26 cellular contexts compared by ENCODE assay signal in the genomic region with DNA sequence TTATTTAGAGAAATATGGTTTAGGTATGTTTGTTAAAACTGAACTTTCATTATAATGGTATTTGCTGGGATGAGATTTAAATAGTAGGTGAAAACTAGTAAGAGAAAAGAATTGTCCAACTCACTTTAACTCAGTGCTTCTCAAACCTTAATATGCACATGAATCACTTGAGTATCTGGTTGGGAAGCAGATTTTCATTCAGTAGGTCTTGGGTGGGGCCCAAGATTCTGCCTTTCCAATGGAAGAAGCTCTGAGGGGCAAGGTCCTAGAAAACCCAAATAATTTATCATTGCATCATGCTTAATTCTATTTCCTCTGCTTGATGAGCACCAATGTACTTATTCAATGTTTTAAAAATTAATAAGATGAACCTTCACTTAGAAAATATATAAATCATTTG.
"Had no signal": no experiment of that assay in that cellular context is flagged by ENCODE, and none has a peak within 500 bp of the region (broad histone marks: within the 10 kb centered on the region; RNA-seq: fewer than 3 reads in every experiment).

No MANE protein-coding gene starts in this region.

- DNase-seq: islet precursor cell; left ventricle myocardium inferior; midbrain; mucosa of descending colon; naive thymus-derived CD4-positive, alpha-beta T cell; nucleus accumbens; pancreas; posterior cingulate gyrus; retina; right cardiac atrium; stimulated activated CD4-positive, alpha-beta T cell treated with anti-CD3 and anti-CD28 coated beads, Interleukin-12 subunit alpha, Interleukin-12 subunit beta, amount 100 ng/mL, for 4 hours; stimulated activated CD4-positive, alpha-beta T cell treated with anti-CD3 and anti-CD28 coated beads, Interleukin-15, amount 100 ng/mL, for 24 hours; stimulated activated CD4-positive, alpha-beta T cell treated with anti-CD3 and anti-CD28 coated beads, Interleukin-2, amount 100 ng/mL, for 24 hours; stimulated activated CD4-positive, alpha-beta T cell treated with anti-CD3 and anti-CD28 coated beads, Interleukin-4, amount 100 ng/mL, for 1 hour; stimulated activated naive B cell treated with anti-CD40 and anti-IgM and Interleukin-4, amounts not matched to agents 10 μg/mL and 1 μg/mL and 100 μg/mL, for 72 hours; stimulated activated naive CD8-positive, alpha-beta T cell treated with anti-CD3 and anti-CD28 coated beads, Interleukin-15, Interleukin-2, amounts not matched to agents 100 U/mL and 50 U/mL, for 24 hours; stomach; testis; thyroid gland; transverse colon had no signal

- H3K4me1 ChIP-seq: pancreas, prostate gland, stomach, testis, thyroid gland, transverse colon, upper lobe of left lung had no signal

- H3K36me3 Mint-ChIP-seq: naive thymus-derived CD4-positive, alpha-beta T cell; natural killer cell treated with Interleukin-12 subunit alpha and Interleukin-12 subunit beta and Interleukin-15 and Interleukin-18, amount 100 ng/mL, for 72 hours; stimulated activated naive B cell treated with anti-CD40 and anti-IgM and Interleukin-4, amounts not matched to agents 10 μg/mL and 1 μg/mL and 100 μg/mL, for 72 hours had no signal

- H3K4me3 ChIP-seq: left ventricle myocardium inferior, lung, mucosa of descending colon, pancreas, prostate gland, skin epidermis, stomach, testis, thyroid gland, transverse colon, upper lobe of left lung had no signal

- H3K4me3 Mint-ChIP-seq: naive thymus-derived CD4-positive, alpha-beta T cell; natural killer cell treated with Interleukin-12 subunit alpha and Interleukin-12 subunit beta and Interleukin-15 and Interleukin-18, amount 100 ng/mL, for 72 hours; stimulated activated naive B cell treated with anti-CD40 and anti-IgM and Interleukin-4, amounts not matched to agents 10 μg/mL and 1 μg/mL and 100 μg/mL, for 72 hours had no signal

- H3K27me3 ChIP-seq: pancreas, stomach, testis, thyroid gland, transverse colon, upper lobe of left lung had no signal

- H3K27ac ChIP-seq: left ventricle myocardium inferior, pancreas, prostate gland, skin epidermis, stomach, testis, thyroid gland, transverse colon, upper lobe of left lung had no signal

- H3K27ac Mint-ChIP-seq: naive thymus-derived CD4-positive, alpha-beta T cell; natural killer cell treated with Interleukin-12 subunit alpha and Interleukin-12 subunit beta and Interleukin-15 and Interleukin-18, amount 100 ng/mL, for 72 hours; stimulated activated naive B cell treated with anti-CD40 and anti-IgM and Interleukin-4, amounts not matched to agents 10 μg/mL and 1 μg/mL and 100 μg/mL, for 72 hours had no signal

- ATAC-seq: mucosa of descending colon; naive thymus-derived CD4-positive, alpha-beta T cell; natural killer cell treated with Interleukin-12 subunit alpha and Interleukin-12 subunit beta and Interleukin-15 and Interleukin-18, amount 100 ng/mL, for 72 hours; pancreas; right cardiac atrium; sciatic nerve; stimulated activated naive B cell treated with anti-CD40 and anti-IgM and Interleukin-4, amounts not matched to agents 10 μg/mL and 1 μg/mL and 100 μg/mL, for 72 hours; stimulated activated naive CD8-positive, alpha-beta T cell treated with anti-CD3 and anti-CD28 coated beads, Interleukin-15, Interleukin-2, amounts not matched to agents 100 U/mL and 50 U/mL, for 24 hours had no signal

- H3K36me3 ChIP-seq: left ventricle myocardium inferior, pancreas, prostate gland, stomach, thyroid gland, transverse colon, upper lobe of left lung had no signal

- H3K27me3 Mint-ChIP-seq: naive thymus-derived CD4-positive, alpha-beta T cell; natural killer cell treated with Interleukin-12 subunit alpha and Interleukin-12 subunit beta and Interleukin-15 and Interleukin-18, amount 100 ng/mL, for 72 hours; stimulated activated naive B cell treated with anti-CD40 and anti-IgM and Interleukin-4, amounts not matched to agents 10 μg/mL and 1 μg/mL and 100 μg/mL, for 72 hours had no signal

- H3K9me3 Mint-ChIP-seq: natural killer cell treated with Interleukin-12 subunit alpha and Interleukin-12 subunit beta and Interleukin-15 and Interleukin-18, amount 100 ng/mL, for 72 hours had no signal

- H3K4me1 Mint-ChIP-seq: naive thymus-derived CD4-positive, alpha-beta T cell; stimulated activated naive B cell treated with anti-CD40 and anti-IgM and Interleukin-4, amounts not matched to agents 10 μg/mL and 1 μg/mL and 100 μg/mL, for 72 hours had no signal

- H3K9me3 ChIP-seq: mucosa of descending colon, pancreas, prostate gland, testis, thyroid gland, transverse colon had no signal
